In the genomic region with DNA sequence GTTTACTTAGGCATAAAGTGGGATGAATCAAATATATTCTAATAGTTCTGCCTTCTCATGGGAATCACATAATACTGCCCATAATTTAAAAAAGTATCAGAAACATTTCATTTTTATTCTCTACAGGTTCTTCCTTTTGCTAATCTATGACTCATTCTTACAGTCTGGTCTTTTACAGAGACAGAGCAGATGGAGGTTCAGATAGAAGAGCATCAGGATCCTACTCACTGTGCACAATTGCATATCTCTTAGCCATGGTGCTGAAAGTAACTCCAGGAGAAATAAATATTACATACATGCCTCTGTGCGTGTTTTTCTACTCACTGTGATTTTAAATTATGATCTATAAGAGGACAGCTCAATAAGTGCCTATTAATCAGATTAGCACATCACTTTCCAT, we compare ENCODE assay signal across 4 cellular contexts.
A peak's percentile ranks its signal among the peaks of the same experiment; 100 is the strongest.
TF ChIP-seq lines count a peak whose summit lies in the region.

No MANE protein-coding gene starts in this region.

TF ChIP-seq in A549, 52 proteins besides CTCF, POLR2A, EP300 and RAD21:
- TF ChIP-seq, protein P1, sequence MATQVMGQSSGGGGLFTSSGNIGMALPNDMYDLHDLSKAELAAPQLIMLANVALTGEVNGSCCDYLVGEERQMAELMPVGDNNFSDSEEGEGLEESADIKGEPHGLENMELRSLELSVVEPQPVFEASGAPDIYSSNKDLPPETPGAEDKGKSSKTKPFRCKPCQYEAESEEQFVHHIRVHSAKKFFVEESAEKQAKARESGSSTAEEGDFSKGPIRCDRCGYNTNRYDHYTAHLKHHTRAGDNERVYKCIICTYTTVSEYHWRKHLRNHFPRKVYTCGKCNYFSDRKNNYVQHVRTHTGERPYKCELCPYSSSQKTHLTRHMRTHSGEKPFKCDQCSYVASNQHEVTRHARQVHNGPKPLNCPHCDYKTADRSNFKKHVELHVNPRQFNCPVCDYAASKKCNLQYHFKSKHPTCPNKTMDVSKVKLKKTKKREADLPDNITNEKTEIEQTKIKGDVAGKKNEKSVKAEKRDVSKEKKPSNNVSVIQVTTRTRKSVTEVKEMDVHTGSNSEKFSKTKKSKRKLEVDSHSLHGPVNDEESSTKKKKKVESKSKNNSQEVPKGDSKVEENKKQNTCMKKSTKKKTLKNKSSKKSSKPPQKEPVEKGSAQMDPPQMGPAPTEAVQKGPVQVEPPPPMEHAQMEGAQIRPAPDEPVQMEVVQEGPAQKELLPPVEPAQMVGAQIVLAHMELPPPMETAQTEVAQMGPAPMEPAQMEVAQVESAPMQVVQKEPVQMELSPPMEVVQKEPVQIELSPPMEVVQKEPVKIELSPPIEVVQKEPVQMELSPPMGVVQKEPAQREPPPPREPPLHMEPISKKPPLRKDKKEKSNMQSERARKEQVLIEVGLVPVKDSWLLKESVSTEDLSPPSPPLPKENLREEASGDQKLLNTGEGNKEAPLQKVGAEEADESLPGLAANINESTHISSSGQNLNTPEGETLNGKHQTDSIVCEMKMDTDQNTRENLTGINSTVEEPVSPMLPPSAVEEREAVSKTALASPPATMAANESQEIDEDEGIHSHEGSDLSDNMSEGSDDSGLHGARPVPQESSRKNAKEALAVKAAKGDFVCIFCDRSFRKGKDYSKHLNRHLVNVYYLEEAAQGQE (IDR thresholded peaks at IDR 0.05), result peak; percentile 25; the same call in 1 of the 2 replicates
- TF ChIP-seq ESRRA (IDR thresholded peaks at IDR 0.05; ENCODE audit: borderline replicate concordance, low read length), result no peak
- no peak for TF ChIP-seq KDM5A (IDR thresholded peaks at IDR 0.05)

TF ChIP-seq in HEK293, 187 proteins besides CTCF, POLR2A, EP300 and RAD21 (continued from another document):
- TF ChIP-seq, protein P1 (tag by site-specific recombination; IDR thresholded peaks at IDR 0.05), result peak; percentile 68; the same call in 1 of the 2 replicates

TF ChIP-seq in SK-N-SH, 30 proteins besides CTCF, POLR2A, EP300 and RAD21 (continued from another document):
- no peak for TF ChIP-seq FOXJ3 (CRISPR knock-in tag; IDR thresholded peaks at IDR 0.05)
- TF ChIP-seq, protein P1 (IDR thresholded peaks at IDR 0.05; ENCODE audit: low read depth, low read length), result peak; percentile 70

TF ChIP-seq in WTC11, 78 proteins besides CTCF, POLR2A, EP300 and RAD21:
- TF ChIP-seq E2F1 (CRISPR knock-in tag; IDR thresholded peaks at IDR 0.05) (no peak), TEAD4 (CRISPR knock-in tag; IDR thresholded peaks at IDR 0.05) (no peak), ZNF232 (CRISPR knock-in tag; IDR thresholded peaks at IDR 0.05) (no peak), AR (CRISPR knock-in tag; IDR thresholded peaks at IDR 0.05) (no peak), ETV6 (CRISPR knock-in tag; IDR thresholded peaks at IDR 0.05) (no peak), FOXP1 (CRISPR knock-in tag; IDR thresholded peaks at IDR 0.05; ENCODE audit: borderline replicate concordance) (no peak), OVOL2 (CRISPR knock-in tag; IDR thresholded peaks at IDR 0.05; ENCODE audit: borderline replicate concordance) (no peak), ZNF416 (CRISPR knock-in tag; IDR thresholded peaks at IDR 0.05) (no peak), ELF4 (CRISPR knock-in tag; IDR thresholded peaks at IDR 0.05; ENCODE audit: low read depth) (no peak), FOXK1 (CRISPR knock-in tag; IDR thresholded peaks at IDR 0.05) (no peak), FOXJ3 (CRISPR knock-in tag; IDR thresholded peaks at IDR 0.05; ENCODE audit: borderline replicate concordance) (no peak), MYBL2 (CRISPR knock-in tag; IDR thresholded peaks at IDR 0.05) (no peak), NR3C1 (CRISPR knock-in tag; conservative IDR thresholded peaks at IDR 0.05; ENCODE audit: low read depth) (no peak), ZNF263 (CRISPR knock-in tag; IDR thresholded peaks at IDR 0.05; ENCODE audit: low read depth) (no peak), SP1 (CRISPR knock-in tag; conservative IDR thresholded peaks at IDR 0.05) (no peak), TP53 (CRISPR knock-in tag; IDR thresholded peaks at IDR 0.05) (no peak), PRDM15 (CRISPR knock-in tag; IDR thresholded peaks at IDR 0.05) (no peak), CBFB (CRISPR knock-in tag; IDR thresholded peaks at IDR 0.05; ENCODE audit: low read depth) (no peak)
- TF ChIP-seq, protein P2, sequence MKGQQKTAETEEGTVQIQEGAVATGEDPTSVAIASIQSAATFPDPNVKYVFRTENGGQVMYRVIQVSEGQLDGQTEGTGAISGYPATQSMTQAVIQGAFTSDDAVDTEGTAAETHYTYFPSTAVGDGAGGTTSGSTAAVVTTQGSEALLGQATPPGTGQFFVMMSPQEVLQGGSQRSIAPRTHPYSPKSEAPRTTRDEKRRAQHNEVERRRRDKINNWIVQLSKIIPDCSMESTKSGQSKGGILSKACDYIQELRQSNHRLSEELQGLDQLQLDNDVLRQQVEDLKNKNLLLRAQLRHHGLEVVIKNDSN (CRISPR knock-in tag; IDR thresholded peaks at IDR 0.05), result no peak
- TF ChIP-seq, protein P3, sequence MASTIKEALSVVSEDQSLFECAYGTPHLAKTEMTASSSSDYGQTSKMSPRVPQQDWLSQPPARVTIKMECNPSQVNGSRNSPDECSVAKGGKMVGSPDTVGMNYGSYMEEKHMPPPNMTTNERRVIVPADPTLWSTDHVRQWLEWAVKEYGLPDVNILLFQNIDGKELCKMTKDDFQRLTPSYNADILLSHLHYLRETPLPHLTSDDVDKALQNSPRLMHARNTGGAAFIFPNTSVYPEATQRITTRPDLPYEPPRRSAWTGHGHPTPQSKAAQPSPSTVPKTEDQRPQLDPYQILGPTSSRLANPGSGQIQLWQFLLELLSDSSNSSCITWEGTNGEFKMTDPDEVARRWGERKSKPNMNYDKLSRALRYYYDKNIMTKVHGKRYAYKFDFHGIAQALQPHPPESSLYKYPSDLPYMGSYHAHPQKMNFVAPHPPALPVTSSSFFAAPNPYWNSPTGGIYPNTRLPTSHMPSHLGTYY (CRISPR knock-in tag; IDR thresholded peaks at IDR 0.05), result no peak
